Comparison of ENCODE assay signal across 35 cellular contexts in genomic region chr22:48157676-48158075, GRCh38.
"Had no signal": no experiment of that assay in that cellular context is flagged by ENCODE, and none has a peak within 500 bp of the region (broad histone marks: within the 10 kb centered on the region; RNA-seq: fewer than 3 reads in every experiment).

No MANE protein-coding gene starts in this region.

- H3K36me3 ChIP-seq: adrenal gland, brain microvascular endothelial cell, breast epithelium, cardiac muscle cell had no signal

- H3K9me3 Mint-ChIP-seq: activated B cell treated with CpG ODN at 0.5 μM for 24 hours; activated CD4-positive, alpha-beta memory T cell treated with anti-CD3 and anti-CD28 coated beads for 36 hours; activated CD4-positive, alpha-beta T cell treated with anti-CD3 and anti-CD28 coated beads, Interleukin-2, amount 10 ng/mL, durations not matched to agents 24 days and 14 days; activated CD8-positive, alpha-beta T cell treated with anti-CD3 and anti-CD28 coated beads for 36 hours; activated naive CD4-positive, alpha-beta T cell treated with anti-CD3 and anti-CD28 coated beads for 36 hours; activated T-cell treated with anti-CD3 and anti-CD28 coated beads, Interleukin-2, amount 50 U/mL, for 4 hours; activated T-cell treated with anti-CD3 and anti-CD28 coated beads, Interleukin-2, amount 50 U/mL, for 72 hours; activated T-helper 17 cell treated with anti-CD3 and anti-CD28 coated beads, Interleukin-2, amount 50 U/mL, for 72 hours; central memory CD8-positive, alpha-beta T cell; T-cell; T-helper 2 cell treated with Interferon-gamma antibody and Interleukin-4, amounts not matched to agents 5 μg/mL and 100 μg/mL, for 36 hours had no signal

- H3K4me1 ChIP-seq: adrenal gland, body of pancreas, breast epithelium had no signal

- H3K27me3 Mint-ChIP-seq: activated B cell treated with CpG ODN at 0.5 μM for 24 hours; activated CD4-positive, alpha-beta memory T cell treated with anti-CD3 and anti-CD28 coated beads for 36 hours; activated CD4-positive, alpha-beta T cell treated with anti-CD3 and anti-CD28 coated beads, Interleukin-2, amount 10 ng/mL, durations not matched to agents 24 days and 14 days; activated CD8-positive, alpha-beta T cell treated with anti-CD3 and anti-CD28 coated beads for 36 hours; T-cell had no signal

- H3K4me3 ChIP-seq: adrenal gland, body of pancreas, breast epithelium, cardiac muscle cell had no signal

- H3K4me1 Mint-ChIP-seq: activated B cell treated with CpG ODN at 0.5 μM for 24 hours; activated CD4-positive, alpha-beta T cell treated with anti-CD3 and anti-CD28 coated beads, Interleukin-2, amount 10 ng/mL, durations not matched to agents 24 days and 14 days; activated naive CD8-positive, alpha-beta T cell treated with anti-CD3 and anti-CD28 coated beads for 36 hours; activated T-helper 17 cell treated with anti-CD3 and anti-CD28 coated beads, Interleukin-2, amount 50 U/mL, for 72 hours; central memory CD8-positive, alpha-beta T cell; T-cell had no signal

- ATAC-seq: activated CD8-positive, alpha-beta T cell treated with anti-CD3 and anti-CD28 coated beads for 36 hours; activated naive CD4-positive, alpha-beta T cell treated with anti-CD3 and anti-CD28 coated beads, Interleukin-2, amount 50 U/mL, for 72 hours; activated T-cell treated with anti-CD3 and anti-CD28 coated beads, Interleukin-2, amount 50 U/mL, for 4 hours; activated T-cell treated with anti-CD3 and anti-CD28 coated beads, Interleukin-2, amount 50 U/mL, for 72 hours; activated T-helper 17 cell treated with anti-CD3 and anti-CD28 coated beads, Interleukin-2, amount 50 U/mL, for 72 hours; body of pancreas; T-cell had no signal

- H3K4me3 Mint-ChIP-seq: activated B cell treated with CpG ODN at 0.5 μM for 24 hours; activated CD4-positive, alpha-beta memory T cell treated with anti-CD3 and anti-CD28 coated beads for 36 hours; activated CD4-positive, alpha-beta T cell treated with anti-CD3 and anti-CD28 coated beads, Interleukin-2, amount 10 ng/mL, durations not matched to agents 24 days and 14 days; activated CD8-positive, alpha-beta T cell treated with anti-CD3 and anti-CD28 coated beads for 36 hours; activated naive CD4-positive, alpha-beta T cell treated with anti-CD3 and anti-CD28 coated beads for 36 hours; activated naive CD8-positive, alpha-beta T cell treated with anti-CD3 and anti-CD28 coated beads for 36 hours; activated T-cell treated with anti-CD3 and anti-CD28 coated beads, Interleukin-2, amount 50 U/mL, for 4 hours; activated T-cell treated with anti-CD3 and anti-CD28 coated beads, Interleukin-2, amount 50 U/mL, for 72 hours; activated T-helper 1 cell treated with anti-CD3 and anti-CD28 coated beads, Interleukin-12 subunit alpha, Interleukin-12 subunit beta, Interleukin-2, Interleukin-4 antibody, amounts not matched to agents 30 ng/mL and 10 ng/mL and 1 ng/mL, durations not matched to agents 14 hours and 24 hours and 36 hours; activated T-helper 17 cell treated with anti-CD3 and anti-CD28 coated beads, Interleukin-2, amount 50 U/mL, for 72 hours; central memory CD8-positive, alpha-beta T cell; T-cell; T-helper 2 cell treated with Interferon-gamma antibody and Interleukin-4, amounts not matched to agents 5 μg/mL and 100 μg/mL, for 36 hours had no signal

- H3K36me3 Mint-ChIP-seq: activated CD4-positive, alpha-beta memory T cell treated with anti-CD3 and anti-CD28 coated beads for 36 hours; activated naive CD4-positive, alpha-beta T cell treated with anti-CD3 and anti-CD28 coated beads, Interleukin-2, amount 50 U/mL, for 72 hours; activated naive CD8-positive, alpha-beta T cell treated with anti-CD3 and anti-CD28 coated beads for 36 hours; T-cell had no signal

- H3K27me3 ChIP-seq: adrenal gland, body of pancreas, brain microvascular endothelial cell, cardiac muscle cell had no signal

- H3K27ac Mint-ChIP-seq: activated B cell treated with CpG ODN at 0.5 μM for 24 hours; activated CD4-positive, alpha-beta memory T cell treated with anti-CD3 and anti-CD28 coated beads for 36 hours; activated CD4-positive, alpha-beta T cell treated with anti-CD3 and anti-CD28 coated beads, Interleukin-2, amount 10 ng/mL, durations not matched to agents 24 days and 14 days; activated CD8-positive, alpha-beta T cell treated with anti-CD3 and anti-CD28 coated beads for 36 hours; activated naive CD4-positive, alpha-beta T cell treated with anti-CD3 and anti-CD28 coated beads for 36 hours; activated naive CD4-positive, alpha-beta T cell treated with anti-CD3 and anti-CD28 coated beads, Interleukin-2, amount 50 U/mL, for 72 hours; activated naive CD8-positive, alpha-beta T cell treated with anti-CD3 and anti-CD28 coated beads for 36 hours; activated T-cell treated with anti-CD3 and anti-CD28 coated beads, Interleukin-2, amount 50 U/mL, for 72 hours; activated T-helper 1 cell treated with anti-CD3 and anti-CD28 coated beads, Interleukin-12 subunit alpha, Interleukin-12 subunit beta, Interleukin-2, Interleukin-4 antibody, amounts not matched to agents 30 ng/mL and 10 ng/mL and 1 ng/mL, durations not matched to agents 14 hours and 24 hours and 36 hours; activated T-helper 17 cell treated with anti-CD3 and anti-CD28 coated beads, Interleukin-2, amount 50 U/mL, for 72 hours; T-cell; T-helper 2 cell treated with Interferon-gamma antibody and Interleukin-4, amounts not matched to agents 5 μg/mL and 100 μg/mL, for 36 hours had no signal

- H3K27ac ChIP-seq: adrenal gland, body of pancreas, brain microvascular endothelial cell, breast epithelium, cardiac muscle cell, VCaP had no signal

- DNase-seq: activated B cell treated with CpG ODN at 0.5 μM for 24 hours; activated CD4-positive, alpha-beta memory T cell treated with anti-CD3 and anti-CD28 coated beads for 36 hours; activated CD4-positive, alpha-beta T cell treated with anti-CD3 and anti-CD28 coated beads for 4 hours; activated CD4-positive, alpha-beta T cell treated with anti-CD3 and anti-CD28 coated beads, Interleukin-2, amount 10 ng/mL, durations not matched to agents 24 days and 14 days; activated CD4-positive, alpha-beta T cell treated with anti-CD3 and anti-CD28 coated beads, Interleukin-2, amount 50 U/mL, for 1 hour; activated CD4-positive, alpha-beta T cell treated with anti-CD3 and anti-CD28 coated beads, Interleukin-2, amount 50 U/mL, for 4 hours; activated CD4-positive, CD25-positive, alpha-beta regulatory T cell treated with anti-CD3 and anti-CD28 coated beads, Interleukin-2, amount 50 U/mL, for 72 hours; activated CD8-positive, alpha-beta memory T cell treated with anti-CD3 and anti-CD28 coated beads, Interleukin-2, amount 50 U/mL, for 4 hours; activated CD8-positive, alpha-beta T cell treated with anti-CD3 and anti-CD28 coated beads for 36 hours; activated effector memory CD4-positive, alpha-beta T cell treated with anti-CD3 and anti-CD28 coated beads, Interleukin-2, amount 50 U/mL, for 16 hours; activated gamma-delta T cell treated with Interleukin-2 at 50 U/mL for 16 hours; activated naive CD4-positive, alpha-beta T cell; activated naive CD4-positive, alpha-beta T cell treated with anti-CD3 and anti-CD28 coated beads for 36 hours; activated naive CD4-positive, alpha-beta T cell treated with anti-CD3 and anti-CD28 coated beads, Interleukin-2, amount 50 U/mL, for 16 hours; activated naive CD8-positive, alpha-beta T cell treated with anti-CD3 and anti-CD28 coated beads for 36 hours; activated T-cell treated with anti-CD3 and anti-CD28 coated beads for 4 hours; activated T-cell treated with anti-CD3 and anti-CD28 coated beads, Interleukin-2, amount 50 U/mL, for 1 hour; activated T-cell treated with anti-CD3 and anti-CD28 coated beads, Interleukin-2, amount 50 U/mL, for 4 hours; activated T-cell treated with anti-CD3 and anti-CD28 coated beads, Interleukin-2, amount 50 U/mL, for 72 hours; adrenal gland; amniotic stem cell; body of pancreas; brain microvascular endothelial cell; caudate nucleus; T-cell; T-helper 2 cell; T-helper 9 cell had no signal

- H3K9me3 ChIP-seq: adrenal gland, body of pancreas had no signal
